In genomic region chr16:89300976-89301360, GRCh38 we compare ENCODE assay signal across 13 cellular contexts.
A peak's percentile ranks its signal among the peaks of the same experiment; 100 is the strongest.
DNase-seq lines count a peak whose midpoint lies in the region; ATAC-seq and TF ChIP-seq lines count a peak whose summit lies in the region.
"Had no signal": no experiment of that assay in that cellular context is flagged by ENCODE, and none has a peak within 500 bp of the region (broad histone marks: within the 10 kb centered on the region; RNA-seq: fewer than 3 reads in every experiment).

No MANE protein-coding gene starts in this region.

- no peaks in the 10 kb centered on the region for H3K27me3 ChIP-seq in fibroblast of lung (ENCODE audit: control insufficient read depth, insufficient read depth, low read length)
- H3K27me3 ChIP-seq: MG63 had no signal

- peaks cover 13% of the 10 kb centered on the region for H3K36me3 Mint-ChIP-seq in progenitor cell of endocrine pancreas (ENCODE audit: insufficient read depth)

- DNase-seq in RWPE1 (ENCODE audit: low spot score) (no peak), fibroblast of lung (ENCODE audit: low read depth in 2 of 2) (no peak), progenitor cell of endocrine pancreas (ENCODE audit: low spot score, unreplicated experiment) (no peak), posterior cingulate gyrus (no peak), NOMO-1 treated with dmso at 0.1 percent for 144 hours (lab: John Stamatoyannopoulos, UW; ENCODE audit: unreplicated experiment) (no peak), DMS 273 treated with DMSO at 0.1 percent for 48 hours (lab: John Stamatoyannopoulos, UW) (no peak)
- DNase-seq: activated T-cell treated with anti-CD3 and anti-CD28 coated beads, Interleukin-2, amount 50 U/mL, for 4 hours; RPMI8226; WERI-Rb-1 had no signal

- peaks cover 17% of the 10 kb centered on the region for H3K4me1 ChIP-seq in fibroblast of lung (ENCODE audit: control insufficient read depth, extremely low read depth, insufficient read depth, low read length)

- no peaks in the 10 kb centered on the region for H4K20me1 ChIP-seq in fibroblast of lung (ENCODE audit: control insufficient read depth, extremely low read depth, insufficient read depth, low read length)

- H3K27ac ChIP-seq in 22Rv1 = peak overlapping the region; percentile 17; the same call in 1 of the 2 replicates
- peak overlapping the region; percentile 99 for H3K27ac ChIP-seq in RWPE1
- peak overlapping the region; percentile 98 for H3K27ac ChIP-seq in fibroblast of lung (ENCODE audit: insufficient read depth, low read length)
- H3K27ac ChIP-seq: WERI-Rb-1 had no signal

- no peaks in the 10 kb centered on the region for H3K9me3 ChIP-seq in fibroblast of lung (ENCODE audit: control insufficient read depth, insufficient read depth, low read depth, low read length)
- H3K9me3 ChIP-seq: MG63 had no signal

- no peak overlapping the region for H2AFZ ChIP-seq in fibroblast of lung (ENCODE audit: low read length)

- H3K4me3 ChIP-seq in fibroblast of lung (replicated peaks in 1 of 4; ENCODE audit: control extremely low read depth in 1 of 4, insufficient read depth in 1 of 4, low read depth in 3 of 4, low read length in 4 of 4) = no peak overlapping the region
- H3K4me3 ChIP-seq: MG63 had no signal

- intact Hi-C loops in posterior cingulate gyrus (cut with DNase I) = no loop called here

- TF ChIP-seq CTCF in 22Rv1 (IDR thresholded peaks at IDR 0.05) (no peak), RWPE1 (conservative IDR thresholded peaks at IDR 0.05; ENCODE audit: low read depth) (no peak), fibroblast of lung (conservative IDR thresholded peaks at IDR 0.05 in 1 of 2, IDR thresholded peaks at IDR 0.05 in 1 of 2; ENCODE audit: low read depth in 1 of 2, low read length in 2 of 2) (no peak), progenitor cell of endocrine pancreas (IDR thresholded peaks at IDR 0.05; ENCODE audit: unreplicated experiment) (no peak)

- H3K4me1 Mint-ChIP-seq in progenitor cell of endocrine pancreas (ENCODE audit: low read depth) = peaks cover 7% of the 10 kb centered on the region

- no peak overlapping the region for H3K9ac ChIP-seq in fibroblast of lung (ENCODE audit: insufficient read depth, low read length)

- H3K36me3 ChIP-seq in fibroblast of lung (ENCODE audit: control insufficient read depth, insufficient read depth, low read length) = peaks cover 25% of the 10 kb centered on the region
- H3K36me3 ChIP-seq: WERI-Rb-1 had no signal

- no peaks in the 10 kb centered on the region for H3K27me3 Mint-ChIP-seq in progenitor cell of endocrine pancreas
- H3K27me3 Mint-ChIP-seq: B cell had no signal

- no peak overlapping the region for H3K4me2 ChIP-seq in fibroblast of lung (ENCODE audit: extremely low read depth, insufficient read depth, low read length)

- POLR2A ChIA-PET in RWPE1 (lab: Yijun Ruan, JAX; ENCODE audit: low non-redundant PET) = no interaction called here

- CTCF ChIA-PET in RWPE1 (lab: Yijun Ruan, JAX) = no interaction called here

- H3K9me3 Mint-ChIP-seq in progenitor cell of endocrine pancreas (ENCODE audit: low read depth) = no peaks in the 10 kb centered on the region
- H3K9me3 Mint-ChIP-seq: activated T-cell treated with anti-CD3 and anti-CD28 coated beads, Interleukin-2, amount 50 U/mL, for 4 hours had no signal

- H3K4me3 Mint-ChIP-seq in progenitor cell of endocrine pancreas (ENCODE audit: low read depth) = no peak overlapping the region
- H3K4me3 Mint-ChIP-seq: activated T-cell treated with anti-CD3 and anti-CD28 coated beads, Interleukin-2, amount 50 U/mL, for 4 hours; B cell had no signal

- H3K79me2 ChIP-seq in fibroblast of lung (ENCODE audit: control insufficient read depth, insufficient read depth, low read length) = peaks cover 68% of the 10 kb centered on the region

- peak overlapping the region; percentile 80 for H3K27ac Mint-ChIP-seq in progenitor cell of endocrine pancreas

- ATAC-seq in HG02642 (IDR thresholded peaks at IDR 0.05; ENCODE audit: poor library complexity, unreplicated experiment) = no peak

Comparison
In these comparisons a context has a peak if more than half of its experiments do, and no peak if none do; other contexts are left out.
1. H3K27ac ChIP-seq: peak in every context shown above with its lines; median percentile 99 in RWPE1; 98 in fibroblast of lung; 17 in 22Rv1.